ENCODE assay signal across 9 cellular contexts in the genomic region with DNA sequence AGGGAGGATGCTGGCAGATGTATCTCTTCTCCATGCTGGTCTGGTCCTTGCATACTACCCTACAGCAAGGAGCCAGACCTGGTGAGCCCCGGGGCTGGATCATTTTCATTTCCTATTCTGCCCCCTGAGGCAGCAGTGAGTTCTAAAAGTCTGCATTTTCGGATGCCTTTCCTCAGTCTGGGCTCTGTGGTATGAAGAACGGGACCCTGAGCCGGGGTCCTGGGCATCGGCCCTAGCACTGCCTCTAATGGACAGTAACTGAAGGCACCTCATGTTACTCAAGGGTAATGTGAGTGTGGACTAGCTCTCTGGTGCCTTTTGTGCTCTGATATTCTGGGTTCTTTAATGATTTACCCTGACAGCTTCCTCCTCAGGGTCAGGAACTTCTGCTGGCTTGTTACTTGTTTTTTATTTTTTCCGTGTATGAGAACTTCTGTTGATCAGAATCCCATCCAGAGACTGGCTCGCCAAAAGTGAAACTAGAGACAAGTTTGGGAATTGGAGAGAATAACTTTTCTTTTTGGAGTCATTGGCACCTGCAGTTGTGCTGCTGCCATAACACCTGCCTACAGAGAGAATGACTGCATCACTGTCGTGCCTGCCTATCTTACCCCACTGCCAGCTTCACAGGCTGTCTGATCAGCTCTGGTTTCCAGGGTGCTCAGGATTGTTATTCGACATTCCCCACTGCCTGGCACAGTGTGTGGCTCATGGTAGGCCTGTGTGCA.
DNase-seq lines count a peak whose midpoint lies in the region; ATAC-seq, FAIRE-seq and TF ChIP-seq lines count a peak whose summit lies in the region.
"Had no signal": no experiment of that assay in that cellular context is flagged by ENCODE, and none has a peak within 500 bp of the region (broad histone marks: within the 10 kb centered on the region; RNA-seq: fewer than 3 reads in every experiment).

No MANE protein-coding gene starts in this region.

- FAIRE-seq in GM12892 (lab: Jason Lieb, UNC): peak; percentile 72

- no peak overlapping the region for H3K4me3 Mint-ChIP-seq in nephron progenitor cell

- H2AFZ ChIP-seq in parathyroid adenoma: no peak overlapping the region

- peaks cover 0 to 4% of the 10 kb centered on the region in 2 donors for H3K36me3 ChIP-seq in duodenal mucosa (ENCODE audit: control insufficient read depth in 1 of 2, insufficient read depth in 2 of 2, low read length in 2 of 2)
- no peaks in the 10 kb centered on the region for H3K36me3 ChIP-seq in parathyroid adenoma (ENCODE audit: control insufficient read depth, insufficient read depth, low read length)

- H3K9me3 ChIP-seq in duodenal mucosa (ENCODE audit: control insufficient read depth in 1 of 2, low read length in 2 of 2): no peaks in the 10 kb centered on the region
- no peaks in the 10 kb centered on the region for H3K9me3 ChIP-seq in parathyroid adenoma (ENCODE audit: control insufficient read depth, low read length)

- H3K9ac ChIP-seq in duodenal mucosa (ENCODE audit: low read depth in 1 of 2, low read length in 2 of 2) (peak overlapping the region; percentile 17 to 49), parathyroid adenoma (no peak overlapping the region)

- no peak for TF ChIP-seq POLR2A in GM12892 (IDR thresholded peaks at IDR 0.05; ENCODE audit: low read depth, low read length)

- H3K27ac ChIP-seq in duodenal mucosa (ENCODE audit: low read depth, low read length): peak overlapping the region; percentile 26
- peak overlapping the region; percentile 25 for H3K27ac ChIP-seq in parathyroid adenoma

- no peaks in the 10 kb centered on the region for H3K27me3 Mint-ChIP-seq in nephron progenitor cell (ENCODE audit: low read depth, poor library complexity)

- H3K4me1 ChIP-seq in duodenal mucosa (ENCODE audit: control insufficient read depth in 1 of 2, insufficient read depth in 2 of 2, low read length in 2 of 2) (peaks cover 36 to 63% of the 10 kb centered on the region in 2 donors), parathyroid adenoma (peaks cover 7% of the 10 kb centered on the region)

- H3K9me3 Mint-ChIP-seq in nephron progenitor cell: no peaks in the 10 kb centered on the region

- peaks cover 49% of the 10 kb centered on the region for H3K79me2 ChIP-seq in parathyroid adenoma

- peaks cover 3% of the 10 kb centered on the region for H3K36me3 Mint-ChIP-seq in nephron progenitor cell (ENCODE audit: low read depth)

- TF ChIP-seq CTCF in parathyroid adenoma (IDR thresholded peaks at IDR 0.05) (no peak), nephron progenitor cell (IDR thresholded peaks at IDR 0.05) (no peak)

- ATAC-seq in HG03108 (IDR thresholded peaks at IDR 0.05; ENCODE audit: unreplicated experiment): peak; percentile 18
- no peak for ATAC-seq in HG03457 (IDR thresholded peaks at IDR 0.05; ENCODE audit: unreplicated experiment)
- ATAC-seq in HG02884 (IDR thresholded peaks at IDR 0.05; ENCODE audit: unreplicated experiment): no peak

- peak overlapping the region; percentile 39 to 46 for H3K4me3 ChIP-seq in duodenal mucosa (ENCODE audit: low read depth in 1 of 2, low read length in 2 of 2)
- H3K4me3 ChIP-seq in parathyroid adenoma (ENCODE audit: low read depth, low read length): no peak overlapping the region

- no peak overlapping the region for H3K4me2 ChIP-seq in parathyroid adenoma (ENCODE audit: low read length)

- DNase-seq in GM12892 (ENCODE audit: insufficient read length) (no peak), NOMO-1 (lab: John Stamatoyannopoulos, UW; ENCODE audit: unreplicated experiment in 2 of 2) (no peak), nephron progenitor cell (no peak)
- DNase-seq: NCI-H526 treated with DMSO at 0.1 percent for 48 hours had no signal

- no peak overlapping the region for H3K27ac Mint-ChIP-seq in nephron progenitor cell

- H3K27me3 ChIP-seq in duodenal mucosa (ENCODE audit: control insufficient read depth in 1 of 2, insufficient read depth in 2 of 2, low read length in 2 of 2): no peaks in the 10 kb centered on the region
- H3K27me3 ChIP-seq in parathyroid adenoma (ENCODE audit: control insufficient read depth, insufficient read depth, low read length): no peaks in the 10 kb centered on the region

- peaks cover 59% of the 10 kb centered on the region for H3K4me1 Mint-ChIP-seq in nephron progenitor cell
